In genomic region chr18:45664824-45665763, GRCh38 we compare ENCODE assay signal across 2 cellular contexts.
TF ChIP-seq lines count a peak whose summit lies in the region.

No MANE protein-coding gene starts in this region.

TF ChIP-seq in HCT116, 20 proteins besides CTCF, POLR2A, EP300 and RAD21:
- TF ChIP-seq, protein P1, sequence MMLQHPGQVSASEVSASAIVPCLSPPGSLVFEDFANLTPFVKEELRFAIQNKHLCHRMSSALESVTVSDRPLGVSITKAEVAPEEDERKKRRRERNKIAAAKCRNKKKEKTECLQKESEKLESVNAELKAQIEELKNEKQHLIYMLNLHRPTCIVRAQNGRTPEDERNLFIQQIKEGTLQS (IDR thresholded peaks at IDR 0.05), result no peak
- TF ChIP-seq ZNF274 (IDR thresholded peaks at IDR 0.05; ENCODE audit: low read depth, low read length), result no peak
- no peak for TF ChIP-seq SP1 (IDR thresholded peaks at IDR 0.05; ENCODE audit: low read depth)
- no peak for TF ChIP-seq ELF1 (IDR thresholded peaks at IDR 0.05; ENCODE audit: borderline replicate concordance, low read depth)
- TF ChIP-seq EZH2phosphoT487 (IDR thresholded peaks at IDR 0.05; ENCODE audit: borderline replicate concordance), result no peak
- no peak for TF ChIP-seq POLR2AphosphoS5 (IDR thresholded peaks at IDR 0.05; ENCODE audit: low read depth, low read length)
- TF ChIP-seq EGR1 (IDR thresholded peaks at IDR 0.05; ENCODE audit: low read depth), result no peak
- no peak for TF ChIP-seq ZFX (IDR thresholded peaks at IDR 0.05)
- no peak for TF ChIP-seq REST (IDR thresholded peaks at IDR 0.05; ENCODE audit: low read depth)
- no peak for TF ChIP-seq SIN3A (IDR thresholded peaks at IDR 0.05; ENCODE audit: low read depth)
- no peak for TF ChIP-seq EZH2 (IDR thresholded peaks at IDR 0.05)
- TF ChIP-seq CEBPB (IDR thresholded peaks at IDR 0.05; ENCODE audit: low read depth), result no peak
- no peak for TF ChIP-seq SRF (IDR thresholded peaks at IDR 0.05; ENCODE audit: low read depth)
- TF ChIP-seq ZBTB33 (IDR thresholded peaks at IDR 0.05; ENCODE audit: extremely low read depth, insufficient replicate concordance, low read length), result no peak
- no peak for TF ChIP-seq CBX3 (IDR thresholded peaks at IDR 0.05; ENCODE audit: low read depth)

TF ChIP-seq in GM12878, 131 proteins besides CTCF, POLR2A, EP300 and RAD21:
- TF ChIP-seq POU2F2 (IDR thresholded peaks at IDR 0.05; ENCODE audit: borderline replicate concordance, low read depth, low read length) (0 out of 3 replicates have a peak, but pooled peaks have one; percentile 35), SMC3 (IDR thresholded peaks at IDR 0.05; ENCODE audit: borderline replicate concordance, low read length) (peak; percentile 85), RUNX3 (IDR thresholded peaks at IDR 0.05; ENCODE audit: low read length) (peak; percentile 36; the same call in 1 of the 2 replicates), FOXK2 (IDR thresholded peaks at IDR 0.05) (no peak), RELA (IDR thresholded peaks at IDR 0.05; ENCODE audit: borderline replicate concordance, partially characterized antibody) (peak; percentile 9), YY1 (IDR thresholded peaks at IDR 0.05; ENCODE audit: low read depth, low read length) (peak; percentile 69; the same call in 1 of the 2 replicates), BHLHE40 (IDR thresholded peaks at IDR 0.05; ENCODE audit: borderline replicate concordance in 1 of 2, low read depth in 2 of 2, low read length in 1 of 2) (0 out of 4 replicates have a peak, but pooled peaks of 1 of the 2 experiments have one; percentile 47)
- TF ChIP-seq, protein P2, sequence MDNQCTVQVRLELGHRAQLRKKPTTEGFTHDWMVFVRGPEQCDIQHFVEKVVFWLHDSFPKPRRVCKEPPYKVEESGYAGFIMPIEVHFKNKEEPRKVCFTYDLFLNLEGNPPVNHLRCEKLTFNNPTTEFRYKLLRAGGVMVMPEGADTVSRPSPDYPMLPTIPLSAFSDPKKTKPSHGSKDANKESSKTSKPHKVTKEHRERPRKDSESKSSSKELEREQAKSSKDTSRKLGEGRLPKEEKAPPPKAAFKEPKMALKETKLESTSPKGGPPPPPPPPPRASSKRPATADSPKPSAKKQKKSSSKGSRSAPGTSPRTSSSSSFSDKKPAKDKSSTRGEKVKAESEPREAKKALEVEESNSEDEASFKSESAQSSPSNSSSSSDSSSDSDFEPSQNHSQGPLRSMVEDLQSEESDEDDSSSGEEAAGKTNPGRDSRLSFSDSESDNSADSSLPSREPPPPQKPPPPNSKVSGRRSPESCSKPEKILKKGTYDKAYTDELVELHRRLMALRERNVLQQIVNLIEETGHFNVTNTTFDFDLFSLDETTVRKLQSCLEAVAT (IDR thresholded peaks at IDR 0.05), result no peak
